ENCODE assay signal across 24 cellular contexts in genomic region chr5:30331534-30331933, GRCh38.
"Had no signal": no experiment of that assay in that cellular context is flagged by ENCODE, and none has a peak within 500 bp of the region (broad histone marks: within the 10 kb centered on the region; RNA-seq: fewer than 3 reads in every experiment).

No MANE protein-coding gene starts in this region.

- H3K9me3 ChIP-seq: colonic mucosa, esophagus muscularis mucosa, esophagus squamous epithelium, gastrocnemius medialis, gastroesophageal sphincter had no signal

- H3K27me3 ChIP-seq: colonic mucosa, dorsolateral prefrontal cortex, esophagus muscularis mucosa, esophagus squamous epithelium, foreskin keratinocyte, gastrocnemius medialis, gastroesophageal sphincter, heart left ventricle, heart right ventricle had no signal

- H3K36me3 ChIP-seq: colonic mucosa, esophagus muscularis mucosa, esophagus squamous epithelium, gastrocnemius medialis, gastroesophageal sphincter, heart left ventricle, heart right ventricle had no signal

- ATAC-seq: effector memory CD8-positive, alpha-beta T cell; esophagus mucosa; foreskin keratinocyte; gastrocnemius medialis; gastroesophageal sphincter; heart left ventricle; heart right ventricle had no signal

- H3K4me1 ChIP-seq: colonic mucosa, esophagus muscularis mucosa, esophagus squamous epithelium, foreskin keratinocyte, gastrocnemius medialis, gastroesophageal sphincter, heart left ventricle, heart right ventricle had no signal

- H3K4me3 ChIP-seq: colonic mucosa, coronary artery, dorsolateral prefrontal cortex, esophagus muscularis mucosa, esophagus squamous epithelium, gastrocnemius medialis, gastroesophageal sphincter, heart left ventricle, heart right ventricle had no signal

- H3K27ac ChIP-seq: colonic mucosa, coronary artery, dorsolateral prefrontal cortex, epithelial cell of prostate, esophagus muscularis mucosa, esophagus squamous epithelium, foreskin keratinocyte, gastrocnemius medialis, gastroesophageal sphincter, heart left ventricle, heart right ventricle had no signal

- DNase-seq: colonic mucosa; cortex of kidney; dermis blood vessel endothelial cell; dorsolateral prefrontal cortex; effector CD4-positive, alpha-beta T cell; effector CD8-positive, alpha-beta T cell; effector memory CD4-positive, alpha-beta T cell; effector memory CD8-positive, alpha-beta T cell; endodermal cell; erythroblast; esophagus squamous epithelium; foreskin fibroblast; foreskin keratinocyte; foreskin melanocyte; gastrocnemius medialis; glutamatergic neuron; head of caudate nucleus; heart left ventricle; heart right ventricle had no signal
